Comparison of ENCODE assay signal across 1 cellular context in the genomic region with DNA sequence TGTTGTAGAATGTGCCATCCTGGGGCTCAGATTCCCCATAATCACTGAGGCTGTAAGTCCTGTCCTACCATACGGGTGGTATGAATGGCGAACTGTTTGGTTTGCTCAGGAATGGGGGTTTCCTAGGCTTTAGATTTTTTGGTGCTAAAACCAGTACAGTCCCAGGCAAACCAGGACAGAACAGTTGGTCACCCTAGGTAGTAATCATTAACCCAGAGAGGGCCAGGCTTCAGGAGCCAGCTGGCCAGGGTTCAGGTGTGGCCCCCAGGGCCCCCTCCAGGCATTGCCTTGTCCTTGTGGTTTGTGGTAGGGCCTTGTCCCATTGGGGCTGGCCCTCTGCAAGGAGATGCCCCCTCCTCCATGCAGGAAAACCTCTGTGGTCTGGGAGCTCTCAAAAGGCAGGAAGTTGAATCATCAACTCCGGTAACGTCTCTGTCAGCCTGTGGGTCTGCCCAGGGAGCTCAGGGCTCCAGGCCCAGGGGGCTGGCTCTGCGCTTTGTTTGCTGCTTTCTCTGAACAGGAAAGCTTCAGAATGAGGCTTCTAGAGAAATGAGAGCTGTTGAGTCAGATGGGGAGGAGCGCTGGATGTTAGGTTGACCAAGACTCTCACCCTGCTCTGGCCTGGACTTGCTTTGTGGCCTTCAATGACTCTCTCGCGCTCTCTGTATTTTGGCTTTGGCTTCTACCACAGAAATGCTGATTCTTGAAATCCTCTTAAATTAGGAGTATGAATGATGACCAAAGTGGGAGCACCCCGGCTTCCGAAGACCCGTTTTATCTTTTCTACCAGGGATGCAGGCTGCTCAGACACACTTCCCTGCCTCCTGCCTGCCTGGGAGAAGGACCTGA.
TF ChIP-seq lines count a peak whose summit lies in the region.

No MANE protein-coding gene starts in this region.

TF ChIP-seq in HepG2, 621 proteins besides CTCF, POLR2A, EP300 and RAD21 (continued from another document and continues in another):
- TF ChIP-seq ZNF747 (CRISPR knock-in tag; IDR thresholded peaks at IDR 0.05; ENCODE audit: borderline replicate concordance) (peak; percentile 78; the same call in 1 of the 2 replicates), NRL (CRISPR knock-in tag; IDR thresholded peaks at IDR 0.05; ENCODE audit: borderline replicate concordance) (peak; percentile 66; the same call in 1 of the 2 replicates), ZNF598 (CRISPR knock-in tag; IDR thresholded peaks at IDR 0.05; ENCODE audit: borderline replicate concordance) (no peak), STAT5B (CRISPR knock-in tag; IDR thresholded peaks at IDR 0.05) (no peak), BCL6 (CRISPR knock-in tag; IDR thresholded peaks at IDR 0.05) (peak; percentile 85), CEBPB (IDR thresholded peaks at IDR 0.05; ENCODE audit: borderline replicate concordance, low read depth, low read length) (no peak; the same call in 1 of the 2 replicates), HNF4A (CRISPR knock-in tag; IDR thresholded peaks at IDR 0.05) (peak; percentile 68; the same call in 1 of the 2 replicates), ZFP90 (CRISPR knock-in tag; IDR thresholded peaks at IDR 0.05; ENCODE audit: borderline replicate concordance) (peak; percentile 72), ZNF260 (CRISPR knock-in tag; IDR thresholded peaks at IDR 0.05; ENCODE audit: borderline replicate concordance, low read depth) (no peak), KLF9 (CRISPR knock-in tag; IDR thresholded peaks at IDR 0.05; ENCODE audit: low read depth) (0 out of 2 replicates have a peak, but pooled peaks have one; percentile 21), ZNF572 (CRISPR knock-in tag; IDR thresholded peaks at IDR 0.05) (no peak), SSRP1 (CRISPR knock-in tag; IDR thresholded peaks at IDR 0.05) (no peak), THYN1 (CRISPR knock-in tag; IDR thresholded peaks at IDR 0.05; ENCODE audit: borderline replicate concordance, low read depth) (no peak), ZNF776 (CRISPR knock-in tag; IDR thresholded peaks at IDR 0.05) (no peak), PCBP2 (optimal IDR thresholded peaks at IDR 0.05; ENCODE audit: low read depth, low read length, poor library complexity, severe bottlenecking) (no peak), NPAS2 (CRISPR knock-in tag; IDR thresholded peaks at IDR 0.05; ENCODE audit: borderline replicate concordance) (no peak), NR2C2 (CRISPR knock-in tag; IDR thresholded peaks at IDR 0.05; ENCODE audit: borderline replicate concordance) (0 out of 2 replicates have a peak, but pooled peaks have one; percentile 14)
- TF ChIP-seq, protein P1, sequence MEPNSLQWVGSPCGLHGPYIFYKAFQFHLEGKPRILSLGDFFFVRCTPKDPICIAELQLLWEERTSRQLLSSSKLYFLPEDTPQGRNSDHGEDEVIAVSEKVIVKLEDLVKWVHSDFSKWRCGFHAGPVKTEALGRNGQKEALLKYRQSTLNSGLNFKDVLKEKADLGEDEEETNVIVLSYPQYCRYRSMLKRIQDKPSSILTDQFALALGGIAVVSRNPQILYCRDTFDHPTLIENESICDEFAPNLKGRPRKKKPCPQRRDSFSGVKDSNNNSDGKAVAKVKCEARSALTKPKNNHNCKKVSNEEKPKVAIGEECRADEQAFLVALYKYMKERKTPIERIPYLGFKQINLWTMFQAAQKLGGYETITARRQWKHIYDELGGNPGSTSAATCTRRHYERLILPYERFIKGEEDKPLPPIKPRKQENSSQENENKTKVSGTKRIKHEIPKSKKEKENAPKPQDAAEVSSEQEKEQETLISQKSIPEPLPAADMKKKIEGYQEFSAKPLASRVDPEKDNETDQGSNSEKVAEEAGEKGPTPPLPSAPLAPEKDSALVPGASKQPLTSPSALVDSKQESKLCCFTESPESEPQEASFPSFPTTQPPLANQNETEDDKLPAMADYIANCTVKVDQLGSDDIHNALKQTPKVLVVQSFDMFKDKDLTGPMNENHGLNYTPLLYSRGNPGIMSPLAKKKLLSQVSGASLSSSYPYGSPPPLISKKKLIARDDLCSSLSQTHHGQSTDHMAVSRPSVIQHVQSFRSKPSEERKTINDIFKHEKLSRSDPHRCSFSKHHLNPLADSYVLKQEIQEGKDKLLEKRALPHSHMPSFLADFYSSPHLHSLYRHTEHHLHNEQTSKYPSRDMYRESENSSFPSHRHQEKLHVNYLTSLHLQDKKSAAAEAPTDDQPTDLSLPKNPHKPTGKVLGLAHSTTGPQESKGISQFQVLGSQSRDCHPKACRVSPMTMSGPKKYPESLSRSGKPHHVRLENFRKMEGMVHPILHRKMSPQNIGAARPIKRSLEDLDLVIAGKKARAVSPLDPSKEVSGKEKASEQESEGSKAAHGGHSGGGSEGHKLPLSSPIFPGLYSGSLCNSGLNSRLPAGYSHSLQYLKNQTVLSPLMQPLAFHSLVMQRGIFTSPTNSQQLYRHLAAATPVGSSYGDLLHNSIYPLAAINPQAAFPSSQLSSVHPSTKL (CRISPR knock-in tag; IDR thresholded peaks at IDR 0.05): peak; percentile 56
- TF ChIP-seq, protein P2, sequence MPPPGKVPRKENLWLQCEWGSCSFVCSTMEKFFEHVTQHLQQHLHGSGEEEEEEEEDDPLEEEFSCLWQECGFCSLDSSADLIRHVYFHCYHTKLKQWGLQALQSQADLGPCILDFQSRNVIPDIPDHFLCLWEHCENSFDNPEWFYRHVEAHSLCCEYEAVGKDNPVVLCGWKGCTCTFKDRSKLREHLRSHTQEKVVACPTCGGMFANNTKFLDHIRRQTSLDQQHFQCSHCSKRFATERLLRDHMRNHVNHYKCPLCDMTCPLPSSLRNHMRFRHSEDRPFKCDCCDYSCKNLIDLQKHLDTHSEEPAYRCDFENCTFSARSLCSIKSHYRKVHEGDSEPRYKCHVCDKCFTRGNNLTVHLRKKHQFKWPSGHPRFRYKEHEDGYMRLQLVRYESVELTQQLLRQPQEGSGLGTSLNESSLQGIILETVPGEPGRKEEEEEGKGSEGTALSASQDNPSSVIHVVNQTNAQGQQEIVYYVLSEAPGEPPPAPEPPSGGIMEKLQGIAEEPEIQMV (CRISPR knock-in tag; IDR thresholded peaks at IDR 0.05; ENCODE audit: low read depth): no peak
- TF ChIP-seq, protein P3, sequence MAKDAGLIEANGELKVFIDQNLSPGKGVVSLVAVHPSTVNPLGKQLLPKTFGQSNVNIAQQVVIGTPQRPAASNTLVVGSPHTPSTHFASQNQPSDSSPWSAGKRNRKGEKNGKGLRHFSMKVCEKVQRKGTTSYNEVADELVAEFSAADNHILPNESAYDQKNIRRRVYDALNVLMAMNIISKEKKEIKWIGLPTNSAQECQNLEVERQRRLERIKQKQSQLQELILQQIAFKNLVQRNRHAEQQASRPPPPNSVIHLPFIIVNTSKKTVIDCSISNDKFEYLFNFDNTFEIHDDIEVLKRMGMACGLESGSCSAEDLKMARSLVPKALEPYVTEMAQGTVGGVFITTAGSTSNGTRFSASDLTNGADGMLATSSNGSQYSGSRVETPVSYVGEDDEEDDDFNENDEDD (CRISPR knock-in tag; IDR thresholded peaks at IDR 0.05; ENCODE audit: borderline replicate concordance): no peak
- TF ChIP-seq, protein P4, sequence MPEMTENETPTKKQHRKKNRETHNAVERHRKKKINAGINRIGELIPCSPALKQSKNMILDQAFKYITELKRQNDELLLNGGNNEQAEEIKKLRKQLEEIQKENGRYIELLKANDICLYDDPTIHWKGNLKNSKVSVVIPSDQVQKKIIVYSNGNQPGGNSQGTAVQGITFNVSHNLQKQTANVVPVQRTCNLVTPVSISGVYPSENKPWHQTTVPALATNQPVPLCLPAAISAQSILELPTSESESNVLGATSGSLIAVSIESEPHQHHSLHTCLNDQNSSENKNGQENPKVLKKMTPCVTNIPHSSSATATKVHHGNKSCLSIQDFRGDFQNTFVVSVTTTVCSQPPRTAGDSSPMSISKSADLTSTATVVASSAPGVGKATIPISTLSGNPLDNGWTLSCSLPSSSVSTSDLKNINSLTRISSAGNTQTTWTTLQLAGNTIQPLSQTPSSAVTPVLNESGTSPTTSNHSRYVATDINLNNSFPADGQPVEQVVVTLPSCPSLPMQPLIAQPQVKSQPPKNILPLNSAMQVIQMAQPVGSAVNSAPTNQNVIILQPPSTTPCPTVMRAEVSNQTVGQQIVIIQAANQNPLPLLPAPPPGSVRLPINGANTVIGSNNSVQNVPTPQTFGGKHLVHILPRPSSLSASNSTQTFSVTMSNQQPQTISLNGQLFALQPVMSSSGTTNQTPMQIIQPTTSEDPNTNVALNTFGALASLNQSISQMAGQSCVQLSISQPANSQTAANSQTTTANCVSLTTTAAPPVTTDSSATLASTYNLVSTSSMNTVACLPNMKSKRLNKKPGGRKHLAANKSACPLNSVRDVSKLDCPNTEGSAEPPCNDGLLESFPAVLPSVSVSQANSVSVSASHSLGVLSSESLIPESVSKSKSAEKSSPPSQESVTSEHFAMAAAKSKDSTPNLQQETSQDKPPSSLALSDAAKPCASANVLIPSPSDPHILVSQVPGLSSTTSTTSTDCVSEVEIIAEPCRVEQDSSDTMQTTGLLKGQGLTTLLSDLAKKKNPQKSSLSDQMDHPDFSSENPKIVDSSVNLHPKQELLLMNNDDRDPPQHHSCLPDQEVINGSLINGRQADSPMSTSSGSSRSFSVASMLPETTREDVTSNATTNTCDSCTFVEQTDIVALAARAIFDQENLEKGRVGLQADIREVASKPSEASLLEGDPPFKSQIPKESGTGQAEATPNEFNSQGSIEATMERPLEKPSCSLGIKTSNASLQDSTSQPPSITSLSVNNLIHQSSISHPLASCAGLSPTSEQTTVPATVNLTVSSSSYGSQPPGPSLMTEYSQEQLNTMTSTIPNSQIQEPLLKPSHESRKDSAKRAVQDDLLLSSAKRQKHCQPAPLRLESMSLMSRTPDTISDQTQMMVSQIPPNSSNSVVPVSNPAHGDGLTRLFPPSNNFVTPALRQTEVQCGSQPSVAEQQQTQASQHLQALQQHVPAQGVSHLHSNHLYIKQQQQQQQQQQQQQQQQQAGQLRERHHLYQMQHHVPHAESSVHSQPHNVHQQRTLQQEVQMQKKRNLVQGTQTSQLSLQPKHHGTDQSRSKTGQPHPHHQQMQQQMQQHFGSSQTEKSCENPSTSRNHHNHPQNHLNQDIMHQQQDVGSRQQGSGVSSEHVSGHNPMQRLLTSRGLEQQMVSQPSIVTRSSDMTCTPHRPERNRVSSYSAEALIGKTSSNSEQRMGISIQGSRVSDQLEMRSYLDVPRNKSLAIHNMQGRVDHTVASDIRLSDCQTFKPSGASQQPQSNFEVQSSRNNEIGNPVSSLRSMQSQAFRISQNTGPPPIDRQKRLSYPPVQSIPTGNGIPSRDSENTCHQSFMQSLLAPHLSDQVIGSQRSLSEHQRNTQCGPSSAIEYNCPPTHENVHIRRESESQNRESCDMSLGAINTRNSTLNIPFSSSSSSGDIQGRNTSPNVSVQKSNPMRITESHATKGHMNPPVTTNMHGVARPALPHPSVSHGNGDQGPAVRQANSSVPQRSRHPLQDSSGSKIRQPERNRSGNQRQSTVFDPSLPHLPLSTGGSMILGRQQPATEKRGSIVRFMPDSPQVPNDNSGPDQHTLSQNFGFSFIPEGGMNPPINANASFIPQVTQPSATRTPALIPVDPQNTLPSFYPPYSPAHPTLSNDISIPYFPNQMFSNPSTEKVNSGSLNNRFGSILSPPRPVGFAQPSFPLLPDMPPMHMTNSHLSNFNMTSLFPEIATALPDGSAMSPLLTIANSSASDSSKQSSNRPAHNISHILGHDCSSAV (CRISPR knock-in tag; IDR thresholded peaks at IDR 0.05; ENCODE audit: borderline replicate concordance): no peak
- TF ChIP-seq, protein P5, sequence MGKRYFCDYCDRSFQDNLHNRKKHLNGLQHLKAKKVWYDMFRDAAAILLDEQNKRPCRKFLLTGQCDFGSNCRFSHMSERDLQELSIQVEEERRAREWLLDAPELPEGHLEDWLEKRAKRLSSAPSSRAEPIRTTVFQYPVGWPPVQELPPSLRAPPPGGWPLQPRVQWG (CRISPR knock-in tag; IDR thresholded peaks at IDR 0.05; ENCODE audit: borderline replicate concordance, low read depth): no peak
- TF ChIP-seq, protein P6, sequence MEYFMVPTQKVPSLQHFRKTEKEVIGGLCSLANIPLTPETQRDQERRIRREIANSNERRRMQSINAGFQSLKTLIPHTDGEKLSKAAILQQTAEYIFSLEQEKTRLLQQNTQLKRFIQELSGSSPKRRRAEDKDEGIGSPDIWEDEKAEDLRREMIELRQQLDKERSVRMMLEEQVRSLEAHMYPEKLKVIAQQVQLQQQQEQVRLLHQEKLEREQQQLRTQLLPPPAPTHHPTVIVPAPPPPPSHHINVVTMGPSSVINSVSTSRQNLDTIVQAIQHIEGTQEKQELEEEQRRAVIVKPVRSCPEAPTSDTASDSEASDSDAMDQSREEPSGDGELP (IDR thresholded peaks at IDR 0.05; ENCODE audit: borderline replicate concordance, low read depth): peak; percentile 98
- TF ChIP-seq, protein P7, sequence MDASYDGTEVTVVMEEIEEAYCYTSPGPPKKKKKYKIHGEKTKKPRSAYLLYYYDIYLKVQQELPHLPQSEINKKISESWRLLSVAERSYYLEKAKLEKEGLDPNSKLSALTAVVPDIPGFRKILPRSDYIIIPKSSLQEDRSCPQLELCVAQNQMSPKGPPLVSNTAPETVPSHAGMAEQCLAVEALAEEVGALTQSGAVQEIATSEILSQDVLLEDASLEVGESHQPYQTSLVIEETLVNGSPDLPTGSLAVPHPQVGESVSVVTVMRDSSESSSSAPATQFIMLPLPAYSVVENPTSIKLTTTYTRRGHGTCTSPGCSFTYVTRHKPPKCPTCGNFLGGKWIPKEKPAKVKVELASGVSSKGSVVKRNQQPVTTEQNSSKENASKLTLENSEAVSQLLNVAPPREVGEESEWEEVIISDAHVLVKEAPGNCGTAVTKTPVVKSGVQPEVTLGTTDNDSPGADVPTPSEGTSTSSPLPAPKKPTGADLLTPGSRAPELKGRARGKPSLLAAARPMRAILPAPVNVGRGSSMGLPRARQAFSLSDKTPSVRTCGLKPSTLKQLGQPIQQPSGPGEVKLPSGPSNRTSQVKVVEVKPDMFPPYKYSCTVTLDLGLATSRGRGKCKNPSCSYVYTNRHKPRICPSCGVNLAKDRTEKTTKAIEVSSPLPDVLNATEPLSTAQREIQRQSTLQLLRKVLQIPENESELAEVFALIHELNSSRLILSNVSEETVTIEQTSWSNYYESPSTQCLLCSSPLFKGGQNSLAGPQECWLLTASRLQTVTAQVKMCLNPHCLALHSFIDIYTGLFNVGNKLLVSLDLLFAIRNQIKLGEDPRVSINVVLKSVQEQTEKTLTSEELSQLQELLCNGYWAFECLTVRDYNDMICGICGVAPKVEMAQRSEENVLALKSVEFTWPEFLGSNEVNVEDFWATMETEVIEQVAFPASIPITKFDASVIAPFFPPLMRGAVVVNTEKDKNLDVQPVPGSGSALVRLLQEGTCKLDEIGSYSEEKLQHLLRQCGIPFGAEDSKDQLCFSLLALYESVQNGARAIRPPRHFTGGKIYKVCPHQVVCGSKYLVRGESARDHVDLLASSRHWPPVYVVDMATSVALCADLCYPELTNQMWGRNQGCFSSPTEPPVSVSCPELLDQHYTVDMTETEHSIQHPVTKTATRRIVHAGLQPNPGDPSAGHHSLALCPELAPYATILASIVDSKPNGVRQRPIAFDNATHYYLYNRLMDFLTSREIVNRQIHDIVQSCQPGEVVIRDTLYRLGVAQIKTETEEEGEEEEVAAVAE (CRISPR knock-in tag; IDR thresholded peaks at IDR 0.05; ENCODE audit: borderline replicate concordance): peak; percentile 48; the same call in 1 of the 2 replicates
- TF ChIP-seq, protein P8, sequence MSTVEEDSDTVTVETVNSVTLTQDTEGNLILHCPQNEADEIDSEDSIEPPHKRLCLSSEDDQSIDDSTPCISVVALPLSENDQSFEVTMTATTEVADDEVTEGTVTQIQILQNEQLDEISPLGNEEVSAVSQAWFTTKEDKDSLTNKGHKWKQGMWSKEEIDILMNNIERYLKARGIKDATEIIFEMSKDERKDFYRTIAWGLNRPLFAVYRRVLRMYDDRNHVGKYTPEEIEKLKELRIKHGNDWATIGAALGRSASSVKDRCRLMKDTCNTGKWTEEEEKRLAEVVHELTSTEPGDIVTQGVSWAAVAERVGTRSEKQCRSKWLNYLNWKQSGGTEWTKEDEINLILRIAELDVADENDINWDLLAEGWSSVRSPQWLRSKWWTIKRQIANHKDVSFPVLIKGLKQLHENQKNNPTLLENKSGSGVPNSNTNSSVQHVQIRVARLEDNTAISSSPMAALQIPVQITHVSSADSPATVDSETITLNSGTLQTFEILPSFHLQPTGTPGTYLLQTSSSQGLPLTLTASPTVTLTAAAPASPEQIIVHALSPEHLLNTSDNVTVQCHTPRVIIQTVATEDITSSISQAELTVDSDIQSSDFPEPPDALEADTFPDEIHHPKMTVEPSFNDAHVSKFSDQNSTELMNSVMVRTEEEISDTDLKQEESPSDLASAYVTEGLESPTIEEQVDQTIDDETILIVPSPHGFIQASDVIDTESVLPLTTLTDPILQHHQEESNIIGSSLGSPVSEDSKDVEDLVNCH (CRISPR knock-in tag; IDR thresholded peaks at IDR 0.05): no peak
